ENCODE assay signal across 12 cellular contexts in the genomic region with DNA sequence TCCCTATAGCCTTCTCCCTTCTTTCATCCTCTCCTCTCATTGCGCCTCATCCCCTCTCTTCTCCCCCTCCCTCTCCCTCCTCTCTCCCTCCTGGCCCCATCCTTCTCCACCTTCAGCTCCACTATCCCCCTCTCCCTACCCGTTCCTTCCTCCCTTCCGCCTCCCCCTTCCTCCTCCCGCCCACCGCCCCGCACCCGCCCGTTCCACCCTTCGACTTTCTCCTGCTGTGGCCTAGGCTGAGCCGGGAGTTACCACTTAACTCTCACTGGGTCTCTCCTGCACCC. TPM values are rescaled to one million over a fixed set of nuclear protein-coding genes. Genes with fewer than 3 reads are reported as not detected.
DNase-seq lines count a peak whose midpoint lies in the region; ATAC-seq and TF ChIP-seq lines count a peak whose summit lies in the region.
"Had no signal": no experiment of that assay in that cellular context is flagged by ENCODE, and none has a peak within 500 bp of the region (broad histone marks: within the 10 kb centered on the region; RNA-seq: fewer than 3 reads in every experiment).

No MANE protein-coding gene starts in this region.

- H3K27ac Mint-ChIP-seq in CD4-positive, alpha-beta T cell: no peak overlapping the region
- no peak overlapping the region for H3K27ac Mint-ChIP-seq in progenitor cell of endocrine pancreas

- CTCF ChIA-PET in CD4-positive, alpha-beta T cell (lab: Charles Lee): interaction anchor here (0.6 to 1.7 kb wide), 2 partner anchors 68 to 591 kb away, joined by 4 read pairs; no protein-coding TSS in a partner anchor

- intact Hi-C loops in CD4-positive, alpha-beta T cell (cut with DNase I, micrococcal nuclease): no loop called here
- intact Hi-C loops in right cardiac atrium (cut with DNase I): loop anchor here in 1 of 4 donors (5.0 kb wide), 1 partner anchor 67 kb away; no protein-coding TSS in a partner anchor
- intact Hi-C loops in posterior vena cava (cut with DNase I): loop anchor here (5.0 to 10.0 kb wide), 2 partner anchors 302 to 305 kb away; a partner anchor contains a TSS

- H3K9me3 Mint-ChIP-seq in CD4-positive, alpha-beta T cell: no peaks in the 10 kb centered on the region
- H3K9me3 Mint-ChIP-seq in progenitor cell of endocrine pancreas (ENCODE audit: low read depth): no peaks in the 10 kb centered on the region

- H3K4me1 ChIP-seq in right cardiac atrium (ENCODE audit: control insufficient read depth, insufficient read depth, low read length): peaks cover 2% of the 10 kb centered on the region

- DNase-seq in CD4-positive, alpha-beta T cell: no peak
- DNase-seq in NCI-H69 (lab: John Stamatoyannopoulos, UW) (peak; percentile 48), right cardiac atrium (no peak), progenitor cell of endocrine pancreas (ENCODE audit: low spot score, unreplicated experiment) (no peak), brain microvascular endothelial cell (no peak), NCI-H1092 treated with DMSO at 0.1 percent for 48 hours (lab: John Stamatoyannopoulos, UW) (no peak), NCI-H526 (lab: John Stamatoyannopoulos, UW) (no peak), posterior vena cava (ENCODE audit: low spot score) (no peak)
- DNase-seq: DMS 273 treated with DMSO at 0.1 percent for 48 hours, GOT3, SHP77, trophoblast cell had no signal

- no peaks in the 10 kb centered on the region for H3K36me3 ChIP-seq in brain microvascular endothelial cell (replicated peaks)

- peaks cover 20% of the 10 kb centered on the region for H3K4me1 Mint-ChIP-seq in CD4-positive, alpha-beta T cell (ENCODE audit: low read depth)
- peaks cover 11% of the 10 kb centered on the region for H3K4me1 Mint-ChIP-seq in progenitor cell of endocrine pancreas (ENCODE audit: low read depth)

- peaks cover 67% of the 10 kb centered on the region for H3K27me3 Mint-ChIP-seq in CD4-positive, alpha-beta T cell
- H3K27me3 Mint-ChIP-seq in progenitor cell of endocrine pancreas: peaks cover 60% of the 10 kb centered on the region

- H3K36me3 Mint-ChIP-seq in CD4-positive, alpha-beta T cell (ENCODE audit: low read depth): no peaks in the 10 kb centered on the region
- H3K36me3 Mint-ChIP-seq in progenitor cell of endocrine pancreas (ENCODE audit: insufficient read depth): no peaks in the 10 kb centered on the region

- no peak overlapping the region for H3K27ac ChIP-seq in CD4-positive, alpha-beta T cell (ENCODE audit: low read depth, low read length)
- H3K27ac ChIP-seq in right cardiac atrium (ENCODE audit: low read length) (no peak overlapping the region), brain microvascular endothelial cell (no peak overlapping the region)

- H3K4me3 ChIP-seq in right cardiac atrium (ENCODE audit: low read length) (peak overlapping the region; percentile 58), brain microvascular endothelial cell (ENCODE audit: low read depth, low read length) (no peak overlapping the region)

- no peak for ATAC-seq in CD4-positive, alpha-beta T cell (ENCODE audit: poor library complexity)
- peak; percentile 1 to 3 for ATAC-seq in right cardiac atrium

- POLR2A ChIA-PET in CD4-positive, alpha-beta T cell (lab: Charles Lee): interaction anchor here (2.7 kb wide), 1 partner anchor 46 kb away, joined by 12 read pairs; a partner anchor contains a TSS

- no peaks in the 10 kb centered on the region for H3K9me3 ChIP-seq in CD4-positive, alpha-beta T cell (ENCODE audit: control insufficient read depth, low read length)
- no peaks in the 10 kb centered on the region for H3K9me3 ChIP-seq in right cardiac atrium (ENCODE audit: control insufficient read depth, low read length)

- TF ChIP-seq CTCF in CD4-positive, alpha-beta T cell (IDR thresholded peaks at IDR 0.05): no peak
- no peak for TF ChIP-seq CTCF in progenitor cell of endocrine pancreas (IDR thresholded peaks at IDR 0.05; ENCODE audit: unreplicated experiment)
- TF ChIP-seq CTCF in brain microvascular endothelial cell (IDR thresholded peaks at IDR 0.05; ENCODE audit: low read depth, low read length, missing control alignments): no peak

- 16% methylated on average over 10 of the region's 10 CpGs for WGBS in right cardiac atrium

- peak overlapping the region; percentile 87 for H3K4me3 Mint-ChIP-seq in CD4-positive, alpha-beta T cell
- peak overlapping the region; percentile 40 for H3K4me3 Mint-ChIP-seq in progenitor cell of endocrine pancreas (ENCODE audit: low read depth)

- H3K27me3 ChIP-seq in CD4-positive, alpha-beta T cell (ENCODE audit: control insufficient read depth, insufficient read depth, low read length): peaks cover 37% of the 10 kb centered on the region
- no peaks in the 10 kb centered on the region for H3K27me3 ChIP-seq in right cardiac atrium (ENCODE audit: control insufficient read depth, insufficient read depth)
- H3K27me3 ChIP-seq in brain microvascular endothelial cell (replicated peaks): peaks cover 33% of the 10 kb centered on the region

- in situ Hi-C loops in brain microvascular endothelial cell (cut with HindIII; ENCODE audit: low pct_ligation_motif_present, low sequenced_read_pairs): no loop called here

RNA-seq across cellular contexts. Expression of a gene that starts 1.6 kb away (rescaled TPM):
- total RNA-seq in CD4-positive, alpha-beta T cell: not detected
- total RNA-seq in right cardiac atrium (10 to 100 TPM; 21.2 to 31.2 (median 25.5) TPM), progenitor cell of endocrine pancreas (0.41 and 0.51 TPM in 2 replicates), posterior vena cava (100 to 1,000 TPM; 107 to 119 TPM)
- 26.0 TPM for polyA plus RNA-seq in right cardiac atrium

RNA-seq across cellular contexts. Expression of a gene that starts 9.3 kb away (rescaled TPM):
- 100 to 1,000 TPM; 140 to 147 TPM for total RNA-seq in CD4-positive, alpha-beta T cell
- total RNA-seq in right cardiac atrium (10 to 100 TPM; 66.9 to 85.0 (median 70.2) TPM), progenitor cell of endocrine pancreas (261 and 262 TPM in 2 replicates), posterior vena cava (10 to 100 TPM; 66.9 to 82.3 TPM)
- 45.6 TPM for polyA plus RNA-seq in right cardiac atrium

RNA-seq across cellular contexts. Expression of a gene that starts 21.6 kb away (rescaled TPM):
- total RNA-seq in CD4-positive, alpha-beta T cell: 1 to 10 TPM; 7.2 to 7.3 TPM
- total RNA-seq in right cardiac atrium: 10 to 100 TPM; 42.8 to 66.3 (median 53.7) TPM
- 75.4 TPM for polyA plus RNA-seq in right cardiac atrium
- 38.0 and 42.3 TPM in 2 replicates for total RNA-seq in progenitor cell of endocrine pancreas
- 10 to 100 TPM; 30.3 to 31.2 TPM for total RNA-seq in posterior vena cava

RNA-seq across cellular contexts. Expression of a gene that starts 46.2 kb away (rescaled TPM):
- total RNA-seq in CD4-positive, alpha-beta T cell: 100 to 1,000 TPM in 1 of 2 experiments, 10 to 100 TPM in 1; 97.1 to 102 TPM
- total RNA-seq in right cardiac atrium: 10 to 100 TPM; 56.1 to 75.3 (median 66.1) TPM
- 65.0 TPM for polyA plus RNA-seq in right cardiac atrium
- total RNA-seq in progenitor cell of endocrine pancreas: 128 and 129 TPM in 2 replicates
- total RNA-seq in posterior vena cava: 10 to 100 TPM; 44.5 to 47.3 TPM

RNA-seq across cellular contexts. Expression of a gene that starts 47.8 kb away (rescaled TPM):
- total RNA-seq in CD4-positive, alpha-beta T cell: 10 to 100 TPM; 24.9 to 27.4 TPM
- total RNA-seq in right cardiac atrium (10 to 100 TPM; 30.6 to 41.8 (median 33.7) TPM), progenitor cell of endocrine pancreas (145 and 152 TPM in 2 replicates), posterior vena cava (10 to 100 TPM; 41.4 to 49.0 TPM)
- polyA plus RNA-seq in right cardiac atrium: 26.4 TPM

Comparison
In these comparisons a context has a peak if more than half of its experiments do, and no peak if none do; other contexts are left out.
1. RNA of a gene that starts 1.6 kb away (total RNA-seq): 107 to 119 TPM in posterior vena cava and 21.2 to 31.2 TPM in right cardiac atrium; 0.41 to 0.51 TPM in progenitor cell of endocrine pancreas and not detected in CD4-positive, alpha-beta T cell; every median in the first group is over 10 times any median in the second.
2. intact Hi-C loops: an anchor here in posterior vena cava (5.0 to 10.0 kb wide); none called in CD4-positive, alpha-beta T cell.